In the genomic region with DNA sequence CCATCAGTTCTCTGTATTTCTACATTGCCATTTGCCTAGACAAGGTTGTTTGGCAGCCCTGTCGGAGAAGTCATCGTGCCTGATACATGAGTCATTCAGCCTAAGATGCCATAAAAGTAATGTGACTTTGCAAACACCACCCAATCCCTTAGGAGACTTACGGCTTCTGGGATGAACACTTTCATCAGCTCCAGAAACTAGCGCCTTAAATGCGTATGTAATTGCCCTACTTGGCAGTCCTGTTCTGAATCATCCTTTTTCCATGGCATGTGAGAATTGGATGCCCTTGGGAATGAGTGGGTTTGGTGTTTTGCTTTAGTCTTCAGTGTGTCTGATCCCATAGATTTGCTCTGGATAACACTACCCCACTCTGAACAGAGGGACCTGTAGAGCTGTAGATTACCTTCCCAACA, we compare ENCODE assay signal across 12 cellular contexts.
DNase-seq lines count a peak whose midpoint lies in the region; TF ChIP-seq lines count a peak whose summit lies in the region.
"Had no signal": no experiment of that assay in that cellular context is flagged by ENCODE, and none has a peak within 500 bp of the region (broad histone marks: within the 10 kb centered on the region; RNA-seq: fewer than 3 reads in every experiment).

No MANE protein-coding gene starts in this region.

- DNase-seq in AG09309 (ENCODE audit: low read depth) (peak; percentile 99), RPMI7951 (ENCODE audit: low read depth) (peak; percentile 99), fibroblast of mammary gland (ENCODE audit: low read depth) (peak; percentile 100), osteocyte (ENCODE audit: extremely low spot score, unreplicated experiment) (no peak), OCI-LY7 (ENCODE audit: low spot score) (no peak), NCI-H526 treated with DMSO at 0.1 percent for 48 hours (lab: John Stamatoyannopoulos, UW) (no peak)
- DNase-seq in activated T-helper 2 cell treated with anti-CD3 and anti-CD28 coated beads, Interferon-gamma antibody, Interleukin-2, Interleukin-4, amounts not matched to agents 10 μg/mL and 5 μg/mL and 100 μg/mL, durations not matched to agents 14 hours and 24 hours and 36 hours (ENCODE audit: low spot score) = no peak
- DNase-seq in activated T-cell treated with anti-CD3 and anti-CD28 coated beads, Interleukin-2, amount 50 U/mL, for 48 hours = no peak
- DNase-seq: NCI-H2171 treated with DMSO at 0.1 percent for 48 hours, WERI-Rb-1 had no signal

- H3K9me2 ChIP-seq in OCI-LY7 (ENCODE audit: insufficient read depth, low read length) = no peaks in the 10 kb centered on the region

- H3K4me1 Mint-ChIP-seq in osteocyte (ENCODE audit: unreplicated experiment) = peaks cover 51% of the 10 kb centered on the region
- no peaks in the 10 kb centered on the region for H3K4me1 Mint-ChIP-seq in activated T-helper 2 cell treated with anti-CD3 and anti-CD28 coated beads, Interferon-gamma antibody, Interleukin-2, Interleukin-4, amounts not matched to agents 10 μg/mL and 5 μg/mL and 100 μg/mL, durations not matched to agents 14 hours and 24 hours and 36 hours (ENCODE audit: low read depth)

- H3K4me3 Mint-ChIP-seq in osteocyte (ENCODE audit: unreplicated experiment) = no peak overlapping the region
- H3K4me3 Mint-ChIP-seq in activated T-helper 2 cell treated with anti-CD3 and anti-CD28 coated beads, Interferon-gamma antibody, Interleukin-2, Interleukin-4, amounts not matched to agents 10 μg/mL and 5 μg/mL and 100 μg/mL, durations not matched to agents 14 hours and 24 hours and 36 hours (ENCODE audit: low read depth) = no peak overlapping the region
- H3K4me3 Mint-ChIP-seq: CD14-positive monocyte had no signal

- POLR2A ChIA-PET in OCI-LY7 (lab: Charles Lee) = interaction anchor here (1.0 kb wide), 2 partner anchors 21 to 25 kb away, joined by 3 read pairs; no protein-coding TSS in a partner anchor

- BruUV-seq in OCI-LY7 (replicated peaks; lab: Mats Ljungman, UMichigan) = no TSS peak

- no peaks in the 10 kb centered on the region for H3K27me3 Mint-ChIP-seq in osteocyte (ENCODE audit: unreplicated experiment)
- H3K27me3 Mint-ChIP-seq in activated T-helper 2 cell treated with anti-CD3 and anti-CD28 coated beads, Interferon-gamma antibody, Interleukin-2, Interleukin-4, amounts not matched to agents 10 μg/mL and 5 μg/mL and 100 μg/mL, durations not matched to agents 14 hours and 24 hours and 36 hours (ENCODE audit: low read depth) = peaks cover 9% of the 10 kb centered on the region

- H3K36me3 Mint-ChIP-seq in osteocyte (ENCODE audit: unreplicated experiment) = peaks cover 17% of the 10 kb centered on the region
- no peaks in the 10 kb centered on the region for H3K36me3 Mint-ChIP-seq in activated T-helper 2 cell treated with anti-CD3 and anti-CD28 coated beads, Interferon-gamma antibody, Interleukin-2, Interleukin-4, amounts not matched to agents 10 μg/mL and 5 μg/mL and 100 μg/mL, durations not matched to agents 14 hours and 24 hours and 36 hours (ENCODE audit: low read depth)

- H3K4me3 ChIP-seq in AG09309 (ENCODE audit: control insufficient read depth, low read depth, low read length) (no peak overlapping the region), fibroblast of mammary gland (ENCODE audit: control insufficient read depth, low read depth, low read length) (peak overlapping the region; percentile 20), OCI-LY7 (ENCODE audit: low read depth, low read length, poor library complexity, severe bottlenecking) (no peak overlapping the region)
- H3K4me3 ChIP-seq: cardiac muscle cell had no signal

- intact Hi-C loops in OCI-LY7 (cut with micrococcal nuclease; ENCODE audit: unreplicated experiment) = no loop called here
- intact Hi-C loops in activated T-helper 2 cell treated with anti-CD3 and anti-CD28 coated beads, Interferon-gamma antibody, Interleukin-2, Interleukin-4, amounts not matched to agents 10 μg/mL and 5 μg/mL and 100 μg/mL, durations not matched to agents 14 hours and 24 hours and 36 hours (cut with micrococcal nuclease) = no loop called here

- peak overlapping the region; percentile 94 for H3K27ac Mint-ChIP-seq in osteocyte (ENCODE audit: unreplicated experiment)
- no peak overlapping the region for H3K27ac Mint-ChIP-seq in activated T-helper 2 cell treated with anti-CD3 and anti-CD28 coated beads, Interferon-gamma antibody, Interleukin-2, Interleukin-4, amounts not matched to agents 10 μg/mL and 5 μg/mL and 100 μg/mL, durations not matched to agents 14 hours and 24 hours and 36 hours

- CTCF ChIA-PET in OCI-LY7 (lab: Charles Lee; ENCODE audit: unreplicated experiment) = no interaction called here

- no peak overlapping the region for H3K4me2 ChIP-seq in OCI-LY7 (ENCODE audit: low read length)

- H4K20me1 ChIP-seq in OCI-LY7 (ENCODE audit: insufficient read depth, low read length) = no peaks in the 10 kb centered on the region

- TF ChIP-seq CTCF in AG09309 (IDR thresholded peaks at IDR 0.05; ENCODE audit: control insufficient read depth, insufficient read depth, low read depth, low read length, missing control alignments) = no peak
- no peak for TF ChIP-seq CTCF in fibroblast of mammary gland (conservative IDR thresholded peaks at IDR 0.05; ENCODE audit: control insufficient read depth, insufficient read depth, low read depth, low read length)
- TF ChIP-seq CTCF in osteocyte (IDR thresholded peaks at IDR 0.05) = no peak
- TF ChIP-seq CTCF in OCI-LY7 (conservative IDR thresholded peaks at IDR 0.05; ENCODE audit: low read length) = no peak

- no peaks in the 10 kb centered on the region for H3K9me3 Mint-ChIP-seq in osteocyte (ENCODE audit: unreplicated experiment)
- no peaks in the 10 kb centered on the region for H3K9me3 Mint-ChIP-seq in activated T-helper 2 cell treated with anti-CD3 and anti-CD28 coated beads, Interferon-gamma antibody, Interleukin-2, Interleukin-4, amounts not matched to agents 10 μg/mL and 5 μg/mL and 100 μg/mL, durations not matched to agents 14 hours and 24 hours and 36 hours

- no peaks in the 10 kb centered on the region for H3K79me2 ChIP-seq in OCI-LY7 (ENCODE audit: insufficient read depth, low read depth, low read length)

- no peaks in the 10 kb centered on the region for H3K4me1 ChIP-seq in OCI-LY7 (ENCODE audit: insufficient read depth, low read length, poor library complexity, severe bottlenecking)

- no peaks in the 10 kb centered on the region for H3K36me3 ChIP-seq in OCI-LY7 (ENCODE audit: insufficient read depth, low read length)
- H3K36me3 ChIP-seq: cardiac muscle cell had no signal

- no peak overlapping the region for H3K27ac ChIP-seq in OCI-LY7 (ENCODE audit: low read depth, low read length, poor library complexity, severe bottlenecking)
- H3K27ac ChIP-seq: cardiac muscle cell, WERI-Rb-1 had no signal

- H2AFZ ChIP-seq in OCI-LY7 (ENCODE audit: low read length) = no peak overlapping the region

- no peaks in the 10 kb centered on the region for H3K9me3 ChIP-seq in OCI-LY7 (ENCODE audit: low read length)

Comparison
In these comparisons a context has a peak if more than half of its experiments do, and no peak if none do; other contexts are left out.
1. DNase-seq: peak in AG09309 (single experiment), RPMI7951 (single experiment) and fibroblast of mammary gland (single experiment); none in osteocyte (single experiment), OCI-LY7 (single experiment), activated T-helper 2 cell treated with anti-CD3 and anti-CD28 coated beads, Interferon-gamma antibody, Interleukin-2, Interleukin-4, amounts not matched to agents 10 μg/mL and 5 μg/mL and 100 μg/mL, durations not matched to agents 14 hours and 24 hours and 36 hours (single experiment), NCI-H526 treated with DMSO at 0.1 percent for 48 hours (single experiment) and activated T-cell treated with anti-CD3 and anti-CD28 coated beads, Interleukin-2, amount 50 U/mL, for 48 hours (0 of 2).